Comparison of ENCODE assay signal across 9 cellular contexts in the genomic region with DNA sequence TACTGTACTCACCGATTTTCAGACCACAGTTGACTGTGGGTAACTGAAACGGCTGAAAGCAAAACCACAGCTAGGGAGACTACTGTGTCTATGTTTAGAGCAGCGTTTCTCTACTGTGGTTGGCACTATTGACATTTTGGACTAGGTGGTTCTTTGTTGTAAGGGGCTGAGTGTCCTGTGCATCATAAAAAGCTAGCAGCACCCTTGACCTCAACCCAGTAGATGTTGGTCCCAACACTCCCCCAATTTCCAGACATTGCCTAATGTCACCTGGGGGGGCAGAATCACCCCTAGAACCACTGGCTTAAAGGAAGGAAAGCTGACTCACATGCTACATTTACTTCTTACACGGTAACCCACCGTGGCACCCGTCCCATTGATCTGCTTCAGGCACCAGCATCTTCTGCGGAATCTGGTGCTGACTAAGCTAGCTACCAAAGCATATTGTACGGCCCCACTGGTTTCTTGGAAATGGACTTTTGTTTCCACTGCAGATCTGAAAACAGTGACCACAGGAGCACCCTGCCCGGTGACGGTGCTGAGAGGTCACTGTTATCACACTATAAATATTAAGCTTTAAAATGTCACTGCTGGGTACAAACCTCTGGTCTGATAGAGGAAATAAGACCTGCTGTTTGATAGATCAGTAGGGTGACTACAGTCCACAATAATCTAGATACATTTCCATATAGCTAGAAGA.
A peak's percentile ranks its signal among the peaks of the same experiment; 100 is the strongest.
DNase-seq lines count a peak whose midpoint lies in the region; ATAC-seq, FAIRE-seq and TF ChIP-seq lines count a peak whose summit lies in the region.
"Had no signal": no experiment of that assay in that cellular context is flagged by ENCODE, and none has a peak within 500 bp of the region (broad histone marks: within the 10 kb centered on the region; RNA-seq: fewer than 3 reads in every experiment).

No MANE protein-coding gene starts in this region.

- TF ChIP-seq POLR2A in sigmoid colon (IDR thresholded peaks at IDR 0.05) (no peak), gastrocnemius medialis (IDR thresholded peaks at IDR 0.05) (no peak)

- H3K4me1 ChIP-seq in sigmoid colon: peaks cover 0 to 18% (median 13%) of the 10 kb centered on the region in 4 donors
- H3K4me1 ChIP-seq in gastrocnemius medialis: no peaks in the 10 kb centered on the region
- peaks cover 3% of the 10 kb centered on the region in 2 donors for H3K4me1 ChIP-seq in left lung

- ATAC-seq in GM19395 (IDR thresholded peaks at IDR 0.05; ENCODE audit: unreplicated experiment) (peak; percentile 91), HG03280 (IDR thresholded peaks at IDR 0.05; ENCODE audit: unreplicated experiment) (peak; percentile 89), gastrocnemius medialis (no peak), left lung (no peak)

- intact Hi-C loops in sigmoid colon (cut with DNase I): no loop called here
- intact Hi-C loops in gastrocnemius medialis (cut with DNase I; ENCODE audit: low total_unique reads): no loop called here
- intact Hi-C loops in left lung (cut with DNase I): no loop called here

- no peak overlapping the region for H3K27ac ChIP-seq in sigmoid colon
- H3K27ac ChIP-seq in gastrocnemius medialis: no peak overlapping the region
- H3K27ac ChIP-seq in left lung: no peak overlapping the region

- FAIRE-seq in frontal cortex (lab: Jason Lieb, UNC): no peak

- H3K36me3 ChIP-seq in sigmoid colon (no peaks in the 10 kb centered on the region), gastrocnemius medialis (no peaks in the 10 kb centered on the region), left lung (no peaks in the 10 kb centered on the region)
- H3K36me3 ChIP-seq: Peyer's patch had no signal

- TF ChIP-seq CTCF in sigmoid colon (IDR thresholded peaks at IDR 0.05) (no peak), gastrocnemius medialis (IDR thresholded peaks at IDR 0.05 in 4 of 5, conservative IDR thresholded peaks at IDR 0.05 in 1 of 5) (no peak), left lung (IDR thresholded peaks at IDR 0.05) (no peak)

- peak; percentile 62 to 72 for DNase-seq in activated CD4-positive, alpha-beta T cell treated with anti-CD3 and anti-CD28 coated beads, Interleukin-2, amount 50 U/mL, for 48 hours
- DNase-seq in sigmoid colon (peak; percentile 32), frontal cortex (ENCODE audit: low spot score in 2 of 2) (no peak), gastrocnemius medialis (no peak), COLO829 (ENCODE audit: low spot score) (no peak), left lung (no peak)

- in situ Hi-C loops in gastrocnemius medialis (cut with MboI; ENCODE audit: low sequenced_read_pairs in 4 of 4): no loop called here

- H3K9me3 ChIP-seq in sigmoid colon: no peaks in the 10 kb centered on the region
- no peaks in the 10 kb centered on the region for H3K9me3 ChIP-seq in gastrocnemius medialis
- H3K9me3 ChIP-seq in left lung: no peaks in the 10 kb centered on the region
- H3K9me3 ChIP-seq: Peyer's patch had no signal

- TF ChIP-seq EP300 in sigmoid colon (IDR thresholded peaks at IDR 0.05): no peak

- WGBS in sigmoid colon, 2 donors: 52 to 79% methylated on average over 10 of the region's 10 CpGs

- H3K4me3 ChIP-seq in sigmoid colon: no peak overlapping the region
- H3K4me3 ChIP-seq in gastrocnemius medialis: no peak overlapping the region
- no peak overlapping the region for H3K4me3 ChIP-seq in left lung

- H3K27me3 ChIP-seq in sigmoid colon (no peaks in the 10 kb centered on the region), gastrocnemius medialis (no peaks in the 10 kb centered on the region), left lung (no peaks in the 10 kb centered on the region)
- H3K27me3 ChIP-seq: Peyer's patch had no signal

Comparison
In these comparisons a context has a peak if more than half of its experiments do, and no peak if none do; other contexts are left out.
1. ATAC-seq: peak in GM19395 (single experiment) and HG03280 (single experiment); none in gastrocnemius medialis (0 of 2) and left lung (single experiment).
2. DNase-seq: peak in activated CD4-positive, alpha-beta T cell treated with anti-CD3 and anti-CD28 coated beads, Interleukin-2, amount 50 U/mL, for 48 hours (2 of 2) and sigmoid colon (single experiment); none in frontal cortex (0 of 2), gastrocnemius medialis (0 of 2), COLO829 (single experiment) and left lung (0 of 2).